Comparison of ENCODE assay signal across 1 cellular context in genomic region chr5:85681871-85682270, GRCh38.
A peak's percentile ranks its signal among the peaks of the same experiment; 100 is the strongest.
TF ChIP-seq lines count a peak whose summit lies in the region.

No MANE protein-coding gene starts in this region.

TF ChIP-seq in K562, 482 proteins besides CTCF, POLR2A, EP300 and RAD21 (continued from another document and continues in another):
- TF ChIP-seq ZNF318 (IDR thresholded peaks at IDR 0.05; ENCODE audit: borderline replicate concordance in 1 of 2, low read depth in 1 of 2) (no peak), EHMT2 (IDR thresholded peaks at IDR 0.05) (peak; percentile 31; the same call in 1 of the 2 replicates), ZNF592 (IDR thresholded peaks at IDR 0.05) (no peak), ZNF184 (CRISPR knock-in tag; IDR thresholded peaks at IDR 0.05) (no peak), E2F4 (CRISPR knock-in tag; IDR thresholded peaks at IDR 0.05; ENCODE audit: low read depth) (no peak), HMGN3 (IDR thresholded peaks at IDR 0.05; ENCODE audit: borderline replicate concordance, extremely low read depth, insufficient read length, low read depth, low read length) (no peak), RAD51 (IDR thresholded peaks at IDR 0.05; ENCODE audit: borderline replicate concordance, low read depth) (no peak), ZBTB8A (IDR thresholded peaks at IDR 0.05; ENCODE audit: partially characterized antibody) (no peak), ARID1B (IDR thresholded peaks at IDR 0.05) (peak; percentile 30; the same call in 1 of the 2 replicates), FOXM1 (IDR thresholded peaks at IDR 0.05; ENCODE audit: low read depth) (0 out of 2 replicates have a peak, but pooled peaks have one; percentile 26), FOXM1 (CRISPR knock-in tag; IDR thresholded peaks at IDR 0.05; ENCODE audit: low read depth) (no peak), HNRNPLL (IDR thresholded peaks at IDR 0.05; ENCODE audit: low read depth, low read length, poor library complexity, severe bottlenecking) (no peak), ZNF174 (CRISPR knock-in tag; IDR thresholded peaks at IDR 0.05) (no peak), NCOA1 (IDR thresholded peaks at IDR 0.05; ENCODE audit: low read depth) (no peak), TFAP4 (CRISPR knock-in tag; IDR thresholded peaks at IDR 0.05; ENCODE audit: borderline replicate concordance) (no peak), MECOM (CRISPR knock-in tag; IDR thresholded peaks at IDR 0.05) (no peak), PTTG1 (tag; IDR thresholded peaks at IDR 0.05; ENCODE audit: low read depth) (no peak), POLR2H (tag; IDR thresholded peaks at IDR 0.05; ENCODE audit: low read depth) (no peak), SNRNP70 (optimal IDR thresholded peaks at IDR 0.05; ENCODE audit: low read depth, low read length) (no peak), EWSR1 (IDR thresholded peaks at IDR 0.05; ENCODE audit: borderline replicate concordance, low read depth, partially characterized antibody) (no peak), ZNF398 (CRISPR knock-in tag; IDR thresholded peaks at IDR 0.05) (no peak), TEAD2 (tag; IDR thresholded peaks at IDR 0.05) (no peak), NCOR1 (IDR thresholded peaks at IDR 0.05) (0 out of 2 replicates have a peak, but pooled peaks have one; percentile 15), ZNF280B (CRISPR knock-in tag; IDR thresholded peaks at IDR 0.05) (no peak), CXXC5 (CRISPR knock-in tag; IDR thresholded peaks at IDR 0.05) (no peak), CBFB (CRISPR knock-in tag; IDR thresholded peaks at IDR 0.05) (no peak), TOE1 (IDR thresholded peaks at IDR 0.05; ENCODE audit: borderline replicate concordance) (no peak), TOE1 (CRISPR knock-in tag; IDR thresholded peaks at IDR 0.05; ENCODE audit: borderline replicate concordance, low read depth) (no peak), HDAC1 (IDR thresholded peaks at IDR 0.05) (0 out of 4 replicates have a peak, but pooled peaks of 1 of the 2 experiments have one; percentile 18), KAT2B (IDR thresholded peaks at IDR 0.05; ENCODE audit: low read depth, low read length) (no peak), KAT7 (CRISPR knock-in tag; IDR thresholded peaks at IDR 0.05; ENCODE audit: borderline replicate concordance) (no peak), AFF1 (IDR thresholded peaks at IDR 0.05; ENCODE audit: low read depth in 1 of 2, partially characterized antibody in 2 of 2) (no peak), ZC3H8 (IDR thresholded peaks at IDR 0.05) (no peak), PHTF2 (CRISPR knock-in tag; IDR thresholded peaks at IDR 0.05) (no peak), RUNX1 (IDR thresholded peaks at IDR 0.05; ENCODE audit: low read depth) (no peak), ZNF143 (CRISPR knock-in tag; IDR thresholded peaks at IDR 0.05) (no peak), ZNF766 (CRISPR knock-in tag; conservative IDR thresholded peaks at IDR 0.05) (no peak), PML (IDR thresholded peaks at IDR 0.05; ENCODE audit: low read length) (no peak)
